Comparison of ENCODE assay signal across 1 cellular context in genomic region chr7:20237464-20238267, GRCh38.
TF ChIP-seq lines count a peak whose summit lies in the region.

No MANE protein-coding gene starts in this region.

TF ChIP-seq in SK-N-SH, 30 proteins besides CTCF, POLR2A, EP300 and RAD21 (continued from another document):
- 0 out of 2 replicates have a peak, but pooled peaks have one; percentile 64 for TF ChIP-seq REST (IDR thresholded peaks at IDR 0.05; ENCODE audit: low read depth, low read length)
TF ChIP-seq in SK-N-SH: peak in this region for 1.
